ENCODE assay signal across 10 cellular contexts in genomic region chr10:3069876-3070275, GRCh38. TPM values are rescaled to one million over a fixed set of nuclear protein-coding genes. Genes with fewer than 3 reads are reported as not detected.
DNase-seq lines count a peak whose midpoint lies in the region; ATAC-seq, FAIRE-seq and TF ChIP-seq lines count a peak whose summit lies in the region.
"Had no signal": no experiment of that assay in that cellular context is flagged by ENCODE, and none has a peak within 500 bp of the region (broad histone marks: within the 10 kb centered on the region; RNA-seq: fewer than 3 reads in every experiment).

No MANE protein-coding gene starts in this region.

- TF ChIP-seq RAD21 in GM12878 (IDR thresholded peaks at IDR 0.05; ENCODE audit: insufficient read depth, low read depth, low read length) (no peak), neural cell (conservative IDR thresholded peaks at IDR 0.05) (no peak)

- 78% methylated on average over 9 of the region's 11 CpGs for WGBS in GM12878 (ENCODE audit: insufficient coverage, insufficient replicate concordance, low lambda C conversion rate, missing lambda C conversion rate)

- peaks cover 12% of the 10 kb centered on the region for H3K4me1 ChIP-seq in GM12878 (ENCODE audit: control insufficient read depth, insufficient read depth, low read length)

- TF ChIP-seq POLR2A in GM12878 (IDR thresholded peaks at IDR 0.05; ENCODE audit: low read depth, low read length), result no peak

- peak overlapping the region; percentile 100 for H3K4me3 ChIP-seq in GM12878
- H3K4me3 ChIP-seq in neural cell (ENCODE audit: low read length), result peak overlapping the region; percentile 84

- H2AFZ ChIP-seq in GM12878 (ENCODE audit: control insufficient read depth, low read depth, low read length) (no peak overlapping the region), neural cell (ENCODE audit: low read depth, low read length) (no peak overlapping the region)

- H3K27me3 Mint-ChIP-seq in Calu3 (ENCODE audit: unreplicated experiment) (no peaks in the 10 kb centered on the region), IgD-negative memory B cell (no peaks in the 10 kb centered on the region)

- ATAC-seq in GM12878, result no peak

- POLR2A ChIA-PET in GM12878 (lab: Charles Lee), result interaction anchor here (1.0 to 1.2 kb wide), 2 partner anchors 11 to 22 kb away, joined by 3 to 4 read pairs; no protein-coding TSS in a partner anchor

- H3K27ac ChIP-seq in GM12878 (ENCODE audit: control insufficient read depth, insufficient read depth) (no peak overlapping the region), neural cell (ENCODE audit: low read length) (no peak overlapping the region)

- CTCF ChIA-PET in Calu3 (lab: Charles Lee) (interaction anchor here (0.6 to 2.3 kb wide), 3 partner anchors 21 to 645 kb away, joined by 3 to 18 read pairs (median 6); no protein-coding TSS in a partner anchor), GM12878 (lab: Yijun Ruan, JAX) (interaction anchor here (0.8 to 1.8 kb wide), 3 partner anchors 17 to 142 kb away, joined by 4 to 9 read pairs (median 7); no protein-coding TSS in a partner anchor)

- intact Hi-C loops in Calu3 (cut with micrococcal nuclease; ENCODE audit: unreplicated experiment) (loop anchor here (5.0 kb wide), 1 partner anchor 37 kb away; no protein-coding TSS in a partner anchor), GM12878 (cut with micrococcal nuclease; ENCODE audit: unreplicated experiment) (no loop called here)

- BruUV-seq in Calu3 (replicated peaks; lab: Mats Ljungman, UMichigan) (no TSS peak), GM12878 (replicated peaks; lab: Mats Ljungman, UMichigan) (no TSS peak)

- H3K4me3 Mint-ChIP-seq in Calu3 (ENCODE audit: low read depth, unreplicated experiment) (peak overlapping the region; percentile 99), IgD-negative memory B cell (peak overlapping the region; percentile 80 to 92 (median 88))

- H3K27me3 ChIP-seq in GM12878 (replicated peaks in 1 of 2; ENCODE audit: control insufficient read depth in 2 of 2, insufficient read depth in 2 of 2, low read length in 1 of 2) (no peaks in the 10 kb centered on the region), neural cell (ENCODE audit: insufficient read depth, low read depth, low read length) (peaks cover 36% of the 10 kb centered on the region)

- FAIRE-seq in GM12878 (lab: Jason Lieb, UNC), result no peak

- SMC1A ChIA-PET in GM12878 (lab: Charles Lee; ENCODE audit: uncharacterized antibody, unreplicated experiment), result interaction anchor here (0.6 to 1.4 kb wide), 3 partner anchors 16 to 26 kb away, joined by 3 to 5 read pairs (median 3); no protein-coding TSS in a partner anchor

- TF ChIP-seq CTCF in Calu3 (IDR thresholded peaks at IDR 0.05; ENCODE audit: unreplicated experiment) (no peak), GM12878 (IDR thresholded peaks at IDR 0.05 in 2 of 3, conservative IDR thresholded peaks at IDR 0.05 in 1 of 3; ENCODE audit: control insufficient read depth in 2 of 3, extremely low read depth in 1 of 3, insufficient read depth in 1 of 3, low read depth in 3 of 3, low read length in 3 of 3) (no peak), neural cell (IDR thresholded peaks at IDR 0.05; ENCODE audit: poor library complexity, severe bottlenecking) (no peak)

- H3K9me3 Mint-ChIP-seq in Calu3 (ENCODE audit: low read depth, unreplicated experiment) (no peaks in the 10 kb centered on the region), IgD-negative memory B cell (no peaks in the 10 kb centered on the region)

- no peaks in the 10 kb centered on the region for H3F3A ChIP-seq in neural cell (ENCODE audit: insufficient read depth, low read length, poor library complexity, severe bottlenecking)

- peaks cover 73% of the 10 kb centered on the region for H3K79me2 ChIP-seq in GM12878 (ENCODE audit: control insufficient read depth, insufficient read depth, low read length)
- no peaks in the 10 kb centered on the region for H3K79me2 ChIP-seq in neural cell (replicated peaks; ENCODE audit: insufficient read depth, low read length)

- RAD21 ChIA-PET in GM12878 (lab: Charles Lee; ENCODE audit: unreplicated experiment), result no interaction called here

- H3K36me3 ChIP-seq in GM12878 (ENCODE audit: control insufficient read depth in 2 of 2, insufficient read depth in 2 of 2, low read length in 1 of 2) (peaks cover 2 to 22% of the 10 kb centered on the region in 2 experiments), neural cell (ENCODE audit: insufficient read depth, low read length) (no peaks in the 10 kb centered on the region)

- H3K36me3 Mint-ChIP-seq in Calu3 (ENCODE audit: insufficient read depth, unreplicated experiment) (peaks cover 73% of the 10 kb centered on the region), IgD-negative memory B cell (peaks cover 4% of the 10 kb centered on the region)

- no peak for DNase-seq in Calu3
- no peak for DNase-seq in GM12878 (ENCODE audit: low read depth, low spot score)
- no peak for DNase-seq in AG08395 (ENCODE audit: low spot score)
- DNase-seq in NCI-H2171 (lab: John Stamatoyannopoulos, UW), result no peak
- no peak for DNase-seq in NCI-H187 treated with DMSO at 0.1 percent for 48 hours (lab: John Stamatoyannopoulos, UW)
- DNase-seq: dermis blood vessel endothelial cell, GF-D8, MV-4-11 had no signal

- H3K4me1 Mint-ChIP-seq in Calu3 (ENCODE audit: low read depth, unreplicated experiment) (peaks cover 51% of the 10 kb centered on the region), IgD-negative memory B cell (peaks cover 13 to 28% (median 15%) of the 10 kb centered on the region in 3 donors)

- in situ Hi-C loops in GM12878 (cut with MboI), result no loop called here

- H3K9ac ChIP-seq in GM12878 (ENCODE audit: control insufficient read depth, insufficient read depth, low read length) (no peak overlapping the region), neural cell (ENCODE audit: low read length) (no peak overlapping the region)

- H4K20me1 ChIP-seq in GM12878 (ENCODE audit: control insufficient read depth, insufficient read depth) (peaks cover 17% of the 10 kb centered on the region), neural cell (ENCODE audit: insufficient read depth) (no peaks in the 10 kb centered on the region)

- H3K4me2 ChIP-seq in GM12878 (ENCODE audit: control insufficient read depth, insufficient read depth) (peak overlapping the region; percentile 99), neural cell (ENCODE audit: low read length) (no peak overlapping the region)

- no peaks in the 10 kb centered on the region for H3K9me3 ChIP-seq in GM12878 (replicated peaks; ENCODE audit: control insufficient read depth, insufficient read depth, low read length)
- no peaks in the 10 kb centered on the region for H3K9me3 ChIP-seq in neural cell (ENCODE audit: low read length)

- no peak for TF ChIP-seq EP300 in GM12878 (IDR thresholded peaks at IDR 0.05; ENCODE audit: borderline replicate concordance in 1 of 2, control insufficient read depth in 1 of 2, low read depth in 2 of 2, low read length in 2 of 2)
- no peak for TF ChIP-seq EP300 in neural cell (conservative IDR thresholded peaks at IDR 0.05; ENCODE audit: poor library complexity, severe bottlenecking)

- H3K27ac Mint-ChIP-seq in Calu3 (ENCODE audit: unreplicated experiment) (peak overlapping the region; percentile 86), IgD-negative memory B cell (no peak overlapping the region)

- H3K9me2 ChIP-seq in neural cell (ENCODE audit: insufficient read depth, low read length), result no peaks in the 10 kb centered on the region

TF ChIP-seq in GM12878, 131 proteins besides CTCF, POLR2A, EP300 and RAD21:
- TF ChIP-seq POLR2AphosphoS5 (IDR thresholded peaks at IDR 0.05; ENCODE audit: low read length), result 0 out of 2 replicates have a peak, but pooled peaks have one; percentile 13
- 0 out of 2 replicates have a peak, but pooled peaks have one; percentile 33 for TF ChIP-seq WRNIP1 (IDR thresholded peaks at IDR 0.05; ENCODE audit: borderline replicate concordance, low read depth, low read length)
- TF ChIP-seq ZSCAN29 (IDR thresholded peaks at IDR 0.05), result no peak
TF ChIP-seq in GM12878: peak in this region for 2.

RNA-seq across cellular contexts. Expression of gene PFKP, which starts 2.5 kb away (rescaled TPM):
- 253 and 272 TPM in 2 replicates for total RNA-seq in Calu3 (2022)
- polyA plus RNA-seq in IgD-negative memory B cell, result 42.2 TPM
- 462 and 515 TPM in 2 replicates for total RNA-seq in GM12878 (2013; cell fraction: nucleolus; rRNA removed)
- 111 and 118 TPM in 2 replicates for total RNA-seq in GM12878 (2014; rRNA removed)
- 69.5 and 79.2 TPM in 2 replicates for total RNA-seq in GM12878 (2014; rRNA removed; fragmentation: Illumina TruSeq; extraction: Trizol)
- 129 and 130 TPM in 2 replicates for total RNA-seq in GM12878 (2021)
- polyA plus RNA-seq in GM12878 (2011; ENCODE audit: low read depth), result 73.8 TPM
- polyA plus RNA-seq in GM12878 (2011; rRNA removed), result 107 and 145 TPM in 2 replicates
- 117 and 136 TPM in 2 replicates for polyA plus RNA-seq in GM12878 (2011; cell fraction: cytosol; rRNA removed)
- polyA plus RNA-seq in GM12878 (2011; cell fraction: nucleus; rRNA removed), result 731 and 734 TPM in 2 replicates
- polyA plus RNA-seq in GM12878 (2012), result 117 and 160 TPM in 2 replicates
- 61.8 and 62.4 TPM in 2 replicates for polyA plus RNA-seq in GM12878 (2014; fragmentation: Illumina TruSeq; extraction: Trizol)
- 10 to 100 TPM; 27.0 to 45.0 TPM for polyA plus RNA-seq in GM12878 (2014; fragmentation: Nextera tagmentation; extraction: Ambion mirVana)
- 90.7 and 99.9 TPM in 2 replicates for polyA plus RNA-seq in GM12878 (2014; rRNA removed)
- polyA plus RNA-seq in GM12878 (2016; fragmentation: Nextera tagmentation; extraction: Ambion mirVana), result 100 to 1,000 TPM; 101 to 111 TPM
- polyA minus RNA-seq in GM12878 (2011; rRNA and poly(A)+ RNA removed), result 99.6 and 153 TPM in 2 replicates
- polyA minus RNA-seq in GM12878 (2011; cell fraction: cytosol; rRNA and poly(A)+ RNA removed), result 77.0 and 77.2 TPM in 2 replicates
- polyA minus RNA-seq in GM12878 (2011; cell fraction: nucleus; rRNA and poly(A)+ RNA removed), result 161 and 211 TPM in 2 replicates
- polyA plus RNA-seq in neural cell, result 23.0 and 27.9 TPM in 2 replicates
- 23.8 and 26.5 TPM in 2 replicates for polyA minus RNA-seq in neural cell
